In the genomic region with DNA sequence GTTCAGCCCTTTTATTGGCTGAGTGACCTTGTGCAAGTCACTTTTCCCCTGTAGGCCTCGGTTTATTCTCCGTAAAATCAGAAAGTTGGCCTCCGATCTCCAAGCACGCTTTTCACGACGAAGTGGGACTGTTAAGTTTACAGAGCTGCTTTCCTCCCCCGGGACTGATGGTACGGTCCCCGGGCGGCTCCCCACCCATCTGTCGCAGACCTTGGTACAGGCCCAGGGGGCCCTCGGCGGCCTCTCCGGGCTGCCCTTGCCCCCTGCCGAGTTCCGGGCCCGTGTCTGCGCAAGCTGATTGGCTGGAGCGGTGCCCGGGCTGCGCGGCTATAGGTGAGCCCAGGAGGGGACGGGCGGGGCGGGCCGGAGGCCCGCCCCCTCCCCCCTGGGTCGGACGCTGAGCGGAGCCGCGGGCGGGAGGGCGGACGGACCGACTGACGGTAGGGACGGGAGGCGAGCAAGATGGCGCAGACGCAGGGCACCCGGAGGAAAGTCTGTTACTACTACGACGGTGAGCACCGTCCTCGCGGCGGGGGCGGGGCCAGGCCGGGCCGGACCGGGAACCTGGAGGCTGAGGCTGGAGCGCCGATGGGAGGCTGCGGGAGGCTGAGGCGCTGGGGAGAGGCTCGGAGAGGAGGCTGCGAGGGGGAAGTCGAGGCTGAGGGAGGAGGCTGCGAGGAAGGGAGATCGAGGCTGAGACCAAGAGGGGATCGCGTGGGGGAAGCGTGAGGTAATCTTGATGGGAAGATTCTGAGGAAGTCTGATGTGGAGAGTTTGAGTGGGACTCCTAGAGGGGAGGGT, we compare ENCODE assay signal across 8 cellular contexts. TPM values are rescaled to one million over a fixed set of nuclear protein-coding genes. Genes with fewer than 3 reads are reported as not detected.
A peak's percentile ranks its signal among the peaks of the same experiment; 100 is the strongest.
DNase-seq lines count a peak whose midpoint lies in the region; ATAC-seq and TF ChIP-seq lines count a peak whose summit lies in the region.

Gene HDAC1 (plus strand): TSS at position 376 of the 801 bp plus-strand sequence. CDS start 87 bp downstream, at position 463.

- H3K27me3 ChIP-seq in gastroesophageal sphincter (no peaks in the 10 kb centered on the region), neutrophil (no peaks in the 10 kb centered on the region)

- intact Hi-C loops in activated naive CD4-positive, alpha-beta T cell treated with anti-CD3 and anti-CD28 coated beads for 36 hours (cut with micrococcal nuclease), result loop anchor here (1.0 to 5.0 kb wide), 5 partner anchors 41 to 358 kb away; partner anchors contain the start of genes EIF3I, LCK, MARCKSL1 and TMEM234

- no peak for TF ChIP-seq CTCF in HFFc6 (IDR thresholded peaks at IDR 0.05)
- no peak for TF ChIP-seq CTCF in NB4 (IDR thresholded peaks at IDR 0.05; ENCODE audit: low read depth, low read length)
- TF ChIP-seq CTCF in gastroesophageal sphincter (IDR thresholded peaks at IDR 0.05), result peak in 1 of 4 experiments; percentile 18
- TF ChIP-seq CTCF in neutrophil (IDR thresholded peaks at IDR 0.05), result peak; percentile 27
- no peak for TF ChIP-seq CTCF in subcutaneous adipose tissue (IDR thresholded peaks at IDR 0.05; ENCODE audit: low read depth)

- H3K9me3 Mint-ChIP-seq in HFFc6, result no peaks in the 10 kb centered on the region
- no peaks in the 10 kb centered on the region for H3K9me3 Mint-ChIP-seq in activated naive CD4-positive, alpha-beta T cell treated with anti-CD3 and anti-CD28 coated beads for 36 hours

- H3K27ac Mint-ChIP-seq in HFFc6, result peak within 1 kb of the TSS; percentile 96
- peak within 1 kb of the TSS; percentile 98 for H3K27ac Mint-ChIP-seq in activated naive CD4-positive, alpha-beta T cell treated with anti-CD3 and anti-CD28 coated beads for 36 hours

- DNase-seq in GM04504 (ENCODE audit: low read depth) (peak; percentile 89), HFFc6 (peak; percentile 91), NB4 (ENCODE audit: low read depth) (peak; percentile 98), SK-N-DZ (ENCODE audit: low spot score) (peak; percentile 94)
- peak; percentile 97 for DNase-seq in activated naive CD4-positive, alpha-beta T cell treated with anti-CD3 and anti-CD28 coated beads for 36 hours

- H3K4me3 Mint-ChIP-seq in HFFc6, result peak within 1 kb of the TSS; percentile 98
- peak within 1 kb of the TSS; percentile 100 for H3K4me3 Mint-ChIP-seq in activated naive CD4-positive, alpha-beta T cell treated with anti-CD3 and anti-CD28 coated beads for 36 hours

- WGBS in gastroesophageal sphincter (ENCODE audit: low coverage in 1 of 2), 2 donors, result 0% methylated on average over 7 to 30 of the region's 64 CpGs

- peaks cover 23% of the 10 kb centered on the region for H3K4me1 Mint-ChIP-seq in HFFc6 (ENCODE audit: low read depth)
- peaks cover 48% of the 10 kb centered on the region for H3K4me1 Mint-ChIP-seq in activated naive CD4-positive, alpha-beta T cell treated with anti-CD3 and anti-CD28 coated beads for 36 hours (ENCODE audit: low read depth)

- H3K27ac ChIP-seq in gastroesophageal sphincter, result peak within 1 kb of the TSS; percentile 60 to 89 (median 86)
- H3K27ac ChIP-seq in neutrophil, result peak within 1 kb of the TSS; percentile 82

- H3K36me3 ChIP-seq in gastroesophageal sphincter (no peaks in the 10 kb centered on the region), neutrophil (no peaks in the 10 kb centered on the region)

- H3K4me1 ChIP-seq in gastroesophageal sphincter (peaks cover 0 to 23% (median 0%) of the 10 kb centered on the region in 3 donors), neutrophil (ENCODE audit: control insufficient read depth in 1 of 2, insufficient read depth in 1 of 2, low read depth in 1 of 2, low read length in 1 of 2) (peaks cover 17 to 18% of the 10 kb centered on the region in 2 experiments)

- H3K36me3 Mint-ChIP-seq in HFFc6 (ENCODE audit: low read depth), result peaks cover 17% of the 10 kb centered on the region
- peaks cover 20% of the 10 kb centered on the region for H3K36me3 Mint-ChIP-seq in activated naive CD4-positive, alpha-beta T cell treated with anti-CD3 and anti-CD28 coated beads for 36 hours (ENCODE audit: low read depth)

- H3K4me3 ChIP-seq in NB4 (ENCODE audit: low read depth, low read length) (peak within 1 kb of the TSS; percentile 95), gastroesophageal sphincter (peak within 1 kb of the TSS; percentile 79 to 82), neutrophil (ENCODE audit: low read depth in 1 of 2, low read length in 1 of 2) (peak within 1 kb of the TSS; percentile 65 to 90)

- H3K9me3 ChIP-seq in gastroesophageal sphincter (no peaks in the 10 kb centered on the region), neutrophil (no peaks in the 10 kb centered on the region)

- ATAC-seq in gastroesophageal sphincter, result peak; percentile 97

- TF ChIP-seq POLR2A in NB4 (IDR thresholded peaks at IDR 0.05; ENCODE audit: extremely low read depth, insufficient read length) (peak; percentile 80), gastroesophageal sphincter (IDR thresholded peaks at IDR 0.05) (peak; percentile 42 to 51)

- CTCF ChIA-PET in activated naive CD4-positive, alpha-beta T cell treated with anti-CD3 and anti-CD28 coated beads for 36 hours (lab: Charles Lee), result interaction anchor here (0.9 to 2.4 kb wide), 6 partner anchors 38 to 80 kb away, joined by 3 to 18 read pairs (median 4); partner anchors contain the start of gene MARCKSL1

- TF ChIP-seq EP300 in gastroesophageal sphincter (IDR thresholded peaks at IDR 0.05), result no peak

- H3K27me3 Mint-ChIP-seq in HFFc6 (ENCODE audit: insufficient read depth), result peaks cover 2% of the 10 kb centered on the region; the same call in 1 of the 2 replicates
- H3K27me3 Mint-ChIP-seq in activated naive CD4-positive, alpha-beta T cell treated with anti-CD3 and anti-CD28 coated beads for 36 hours (ENCODE audit: low read depth), result no peaks in the 10 kb centered on the region

RNA-seq across cellular contexts. Expression of gene HDAC1, which starts in this region (rescaled TPM):
- 10 to 100 TPM; 78.5 to 94.9 (median 92.2) TPM for total RNA-seq in HFFc6 (2021; fragmentation: NEBNext Ultra II Directional; extraction: Animal tissue kit (Norgen Biotek cat#: 25700))
- polyA plus RNA-seq in SK-N-DZ (2014; cell fraction: cytosol; rRNA removed), result 98.5 and 104 TPM in 2 replicates
- polyA plus RNA-seq in SK-N-DZ (2014; cell fraction: nucleus; rRNA removed), result 167 and 186 TPM in 2 replicates
- total RNA-seq in activated naive CD4-positive, alpha-beta T cell treated with anti-CD3 and anti-CD28 coated beads for 36 hours, result 100 to 1,000 TPM; 111 to 120 TPM
- 10 to 100 TPM; 49.5 to 60.5 (median 59.5) TPM for total RNA-seq in gastroesophageal sphincter
- total RNA-seq in subcutaneous adipose tissue, result 10 to 100 TPM; 28.6 to 35.0 (median 31.1) TPM

Comparison
In these comparisons a context has a peak if more than half of its experiments do, and no peak if none do; other contexts are left out.
1. Peak in every context shown above with its lines: DNase-seq, ATAC-seq, H3K4me3 ChIP-seq and H3K27ac ChIP-seq.